Comparison of ENCODE assay signal across 26 cellular contexts in genomic region chr10:63363951-63364350, GRCh38.
"Had no signal": no experiment of that assay in that cellular context is flagged by ENCODE, and none has a peak within 500 bp of the region (broad histone marks: within the 10 kb centered on the region; RNA-seq: fewer than 3 reads in every experiment).

No MANE protein-coding gene starts in this region.

- H3K27ac Mint-ChIP-seq: dendritic cell treated with granulocyte-macrophage colony-stimulating factor and Interleukin-4, amounts not matched to agents 40 ng/mL and 50 ng/mL, for 4 days; endodermal cell; mesothelial cell of epicardium had no signal

- H3K9me3 Mint-ChIP-seq: dendritic cell treated with granulocyte-macrophage colony-stimulating factor and Interleukin-4, amounts not matched to agents 40 ng/mL and 50 ng/mL, for 4 days; effector memory CD8-positive, alpha-beta T cell; endodermal cell; mesothelial cell of epicardium; naive B cell had no signal

- H3K4me1 ChIP-seq: lower lobe of right lung had no signal

- ATAC-seq: effector memory CD8-positive, alpha-beta T cell; esophagus mucosa; gastrocnemius medialis; heart right ventricle; lower lobe of right lung; mucosa of descending colon had no signal

- DNase-seq: cortex of kidney; effector CD8-positive, alpha-beta T cell; effector memory CD8-positive, alpha-beta T cell; endodermal cell; erythroblast; esophagus squamous epithelium; foreskin fibroblast; foreskin melanocyte; gastrocnemius medialis; glutamatergic neuron; head of caudate nucleus; heart right ventricle; hippocampal formation; left ventricle myocardium inferior; lower lobe of right lung; mesenchymal stem cell; mucosa of descending colon; naive B cell had no signal

- H3K27ac ChIP-seq: epithelial cell of prostate, esophagus squamous epithelium, gastrocnemius medialis, heart right ventricle, left ventricle myocardium inferior, lower lobe of right lung had no signal

- H3K27me3 ChIP-seq: esophagus squamous epithelium, gastrocnemius medialis, heart right ventricle had no signal

- H3K36me3 ChIP-seq: esophagus squamous epithelium, gastrocnemius medialis, heart right ventricle, left ventricle myocardium inferior, lower lobe of right lung had no signal

- H3K9me3 ChIP-seq: esophagus squamous epithelium, gastrocnemius medialis, heart right ventricle, left ventricle myocardium inferior, lower lobe of right lung, mucosa of descending colon had no signal

- H3K27me3 Mint-ChIP-seq: dendritic cell treated with granulocyte-macrophage colony-stimulating factor and Interleukin-4, amounts not matched to agents 40 ng/mL and 50 ng/mL, for 4 days; effector memory CD8-positive, alpha-beta T cell; naive B cell had no signal

- H3K4me3 ChIP-seq: esophagus squamous epithelium, gastrocnemius medialis, heart right ventricle, left ventricle myocardium inferior, lower lobe of right lung, mucosa of descending colon had no signal

- H3K4me3 Mint-ChIP-seq: dendritic cell treated with granulocyte-macrophage colony-stimulating factor and Interleukin-4, amounts not matched to agents 40 ng/mL and 50 ng/mL, for 4 days; effector memory CD8-positive, alpha-beta T cell; endodermal cell; mesothelial cell of epicardium; naive B cell had no signal

- FAIRE-seq: colon, endometrium, islet of Langerhans, keratinocyte had no signal
